In genomic region chr11:76444384-76445121, GRCh38 we compare ENCODE assay signal across 8 cellular contexts. TPM values are rescaled to one million over a fixed set of nuclear protein-coding genes. Genes with fewer than 3 reads are reported as not detected.
DNase-seq lines count a peak whose midpoint lies in the region; ATAC-seq and TF ChIP-seq lines count a peak whose summit lies in the region.

Gene EMSY (plus strand): TSS chr11:76445018. CDS start chr11:76446939, 1,921 bp downstream.

- H3K4me1 ChIP-seq in Panc1 (ENCODE audit: control insufficient read depth, insufficient read depth, low read length) (peaks cover 13% of the 10 kb centered on the region), mucosa of rectum (ENCODE audit: control insufficient read depth in 2 of 2, insufficient read depth in 2 of 2, low read length in 2 of 2) (peaks cover 10 to 14% of the 10 kb centered on the region in 2 donors)

- POLR2A ChIA-PET in Panc1 (lab: Charles Lee), result interaction anchor here (0.6 kb wide), 1 partner anchor 71 kb away, joined by 3 read pairs; no protein-coding TSS in a partner anchor

- H3K4me3 ChIP-seq in Panc1 (ENCODE audit: low read depth in 2 of 2, low read length in 2 of 2), result peak within 1 kb of the TSS; percentile 91 to 99
- peak within 1 kb of the TSS; percentile 97 to 100 for H3K4me3 ChIP-seq in mucosa of rectum (ENCODE audit: low read length in 2 of 2)

- TF ChIP-seq CTCF in Panc1 (IDR thresholded peaks at IDR 0.05), result no peak

- H3K36me3 ChIP-seq in Panc1 (ENCODE audit: control insufficient read depth, insufficient read depth, low read length), result peaks cover 21% of the 10 kb centered on the region
- peaks cover 7 to 18% of the 10 kb centered on the region in 2 donors for H3K36me3 ChIP-seq in mucosa of rectum (ENCODE audit: control insufficient read depth in 2 of 2, insufficient read depth in 2 of 2, low read length in 2 of 2)

- ATAC-seq in GM21723 (IDR thresholded peaks at IDR 0.05; ENCODE audit: unreplicated experiment) (peak; percentile 90), Panc1 (peak; percentile 97)
- ATAC-seq in activated T-cell treated with anti-CD3 and anti-CD28 coated beads, Interleukin-2, amount 50 U/mL, for 4 hours, result peak; percentile 93

- DNase-seq in DMS53 (lab: John Stamatoyannopoulos, UW) (peak; percentile 100), KG1 (lab: John Stamatoyannopoulos, UW) (peak; percentile 100), Panc1 (ENCODE audit: low read depth, low spot score) (peak; percentile 99), erythroblast (lab: John Stamatoyannopoulos, UW) (peak; percentile 98 to 99)
- peak; percentile 81 for DNase-seq in activated T-cell treated with anti-CD3 and anti-CD28 coated beads, Interleukin-2, amount 50 U/mL, for 4 hours
- peak; percentile 91 for DNase-seq in stimulated activated CD8-positive, alpha-beta memory T cell treated with anti-CD3 and anti-CD28 coated beads, Interleukin-4, amount 100 ng/mL, for 48 hours

- no peaks in the 10 kb centered on the region for H3K9me3 ChIP-seq in Panc1 (ENCODE audit: control insufficient read depth, insufficient read depth, low read depth, low read length)
- no peaks in the 10 kb centered on the region for H3K9me3 ChIP-seq in mucosa of rectum (ENCODE audit: control insufficient read depth in 2 of 2, low read length in 2 of 2)

- no peaks in the 10 kb centered on the region for H3K27me3 ChIP-seq in Panc1 (ENCODE audit: control insufficient read depth, insufficient read depth, low read length)
- no peaks in the 10 kb centered on the region for H3K27me3 ChIP-seq in mucosa of rectum (ENCODE audit: control insufficient read depth in 2 of 2, insufficient read depth in 2 of 2, low read length in 2 of 2)

- no peaks in the 10 kb centered on the region for H3K9me3 Mint-ChIP-seq in activated T-cell treated with anti-CD3 and anti-CD28 coated beads, Interleukin-2, amount 50 U/mL, for 4 hours

- H3K27me3 Mint-ChIP-seq in activated T-cell treated with anti-CD3 and anti-CD28 coated beads, Interleukin-2, amount 50 U/mL, for 4 hours (ENCODE audit: low read depth), result no peaks in the 10 kb centered on the region

- no TSS peak for BruUV-seq in Panc1 (replicated peaks; lab: Mats Ljungman, UMichigan)

- peak; percentile 100 for TF ChIP-seq POLR2A in erythroblast (IDR thresholded peaks at IDR 0.05; ENCODE audit: low read length)

- peak within 1 kb of the TSS; percentile 100 for H3K27ac ChIP-seq in Panc1 (ENCODE audit: low read length)
- peak within 1 kb of the TSS; percentile 89 to 93 for H3K27ac ChIP-seq in mucosa of rectum (ENCODE audit: low read depth in 2 of 2, low read length in 2 of 2)

- peaks cover 16% of the 10 kb centered on the region for H3K36me3 Mint-ChIP-seq in activated T-cell treated with anti-CD3 and anti-CD28 coated beads, Interleukin-2, amount 50 U/mL, for 4 hours (ENCODE audit: insufficient read depth)

- H3K4me3 Mint-ChIP-seq in activated T-cell treated with anti-CD3 and anti-CD28 coated beads, Interleukin-2, amount 50 U/mL, for 4 hours, result peak within 1 kb of the TSS; percentile 98

- intact Hi-C loops in Panc1 (cut with micrococcal nuclease; ENCODE audit: unreplicated experiment), result no loop called here

- CTCF ChIA-PET in Panc1 (lab: Charles Lee), result no interaction called here

- peak within 1 kb of the TSS; percentile 89 to 99 for H3K9ac ChIP-seq in mucosa of rectum (ENCODE audit: low read depth in 1 of 2, low read length in 2 of 2)

- peaks cover 35% of the 10 kb centered on the region for H3K4me1 Mint-ChIP-seq in activated T-cell treated with anti-CD3 and anti-CD28 coated beads, Interleukin-2, amount 50 U/mL, for 4 hours (ENCODE audit: low read depth)

- in situ Hi-C loops in Panc1 (cut with HindIII; ENCODE audit: low pct_unique_long_range_greater_than_20kb, low sequenced_read_pairs), result no loop called here

RNA-seq across cellular contexts. Expression of gene EMSY, which starts in this region (rescaled TPM):
- total RNA-seq in Panc1 (2021; ENCODE audit: unreplicated experiment), result 26.4 TPM
- 15.5 TPM for polyA plus RNA-seq in Panc1 (2012; ENCODE audit: insufficient read length)
- total RNA-seq in activated T-cell treated with anti-CD3 and anti-CD28 coated beads, Interleukin-2, amount 50 U/mL, for 4 hours, result 10 to 100 TPM; 18.2 to 21.3 (median 19.7) TPM

Comparison
In these comparisons a context has a peak if more than half of its experiments do, and no peak if none do; other contexts are left out.
1. Peak in every context shown above with its lines: DNase-seq, ATAC-seq, H3K4me3 ChIP-seq and H3K27ac ChIP-seq.